9 cellular contexts compared by ENCODE assay signal in the genomic region with DNA sequence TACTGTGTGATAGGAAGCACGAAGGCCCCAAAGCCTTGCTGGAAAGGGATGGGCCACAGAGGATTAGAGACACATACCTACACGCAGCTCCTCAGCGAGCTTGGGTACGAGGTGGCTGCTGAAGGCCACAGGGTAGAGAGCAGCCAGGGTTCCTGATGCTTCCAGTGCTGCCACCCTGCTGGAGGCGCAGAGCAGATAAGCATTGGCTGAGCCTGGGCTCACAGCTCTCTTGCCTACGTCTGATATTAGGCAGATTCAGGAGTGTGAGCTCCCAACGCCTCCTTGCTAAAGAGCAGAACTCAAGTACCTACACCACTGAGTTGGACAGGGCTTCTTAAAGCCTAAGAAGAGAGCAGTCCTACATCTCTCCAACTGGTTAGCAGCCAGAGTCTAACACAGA.
"Had no signal": no experiment of that assay in that cellular context is flagged by ENCODE, and none has a peak within 500 bp of the region (broad histone marks: within the 10 kb centered on the region; RNA-seq: fewer than 3 reads in every experiment).

No MANE protein-coding gene starts in this region.

- H3K27me3 ChIP-seq: adrenal gland, esophagus muscularis mucosa, pancreas had no signal

- DNase-seq: activated CD4-positive, alpha-beta T cell treated with anti-CD3 and anti-CD28 coated beads, Interleukin-2, amount 10 ng/mL, durations not matched to agents 24 days and 14 days; activated CD4-positive, CD25-positive, alpha-beta regulatory T cell; activated naive CD4-positive, alpha-beta T cell treated with Interleukin-2 at 50 U/mL for 16 hours; hippocampal formation; pancreas had no signal

- FAIRE-seq: colon, pancreas had no signal

- H3K27ac ChIP-seq: pancreas had no signal

- H3K9me3 ChIP-seq: adrenal gland, esophagus muscularis mucosa, pancreas had no signal

- H3K4me3 ChIP-seq: adrenal gland, esophagus muscularis mucosa, pancreas had no signal

- ATAC-seq: pancreas; stimulated activated memory B cell treated with anti-CD40 and anti-IgM and Interleukin-4, amounts not matched to agents 10 μg/mL and 1 μg/mL and 100 μg/mL, for 72 hours had no signal
